ENCODE assay signal across 8 cellular contexts in the genomic region with DNA sequence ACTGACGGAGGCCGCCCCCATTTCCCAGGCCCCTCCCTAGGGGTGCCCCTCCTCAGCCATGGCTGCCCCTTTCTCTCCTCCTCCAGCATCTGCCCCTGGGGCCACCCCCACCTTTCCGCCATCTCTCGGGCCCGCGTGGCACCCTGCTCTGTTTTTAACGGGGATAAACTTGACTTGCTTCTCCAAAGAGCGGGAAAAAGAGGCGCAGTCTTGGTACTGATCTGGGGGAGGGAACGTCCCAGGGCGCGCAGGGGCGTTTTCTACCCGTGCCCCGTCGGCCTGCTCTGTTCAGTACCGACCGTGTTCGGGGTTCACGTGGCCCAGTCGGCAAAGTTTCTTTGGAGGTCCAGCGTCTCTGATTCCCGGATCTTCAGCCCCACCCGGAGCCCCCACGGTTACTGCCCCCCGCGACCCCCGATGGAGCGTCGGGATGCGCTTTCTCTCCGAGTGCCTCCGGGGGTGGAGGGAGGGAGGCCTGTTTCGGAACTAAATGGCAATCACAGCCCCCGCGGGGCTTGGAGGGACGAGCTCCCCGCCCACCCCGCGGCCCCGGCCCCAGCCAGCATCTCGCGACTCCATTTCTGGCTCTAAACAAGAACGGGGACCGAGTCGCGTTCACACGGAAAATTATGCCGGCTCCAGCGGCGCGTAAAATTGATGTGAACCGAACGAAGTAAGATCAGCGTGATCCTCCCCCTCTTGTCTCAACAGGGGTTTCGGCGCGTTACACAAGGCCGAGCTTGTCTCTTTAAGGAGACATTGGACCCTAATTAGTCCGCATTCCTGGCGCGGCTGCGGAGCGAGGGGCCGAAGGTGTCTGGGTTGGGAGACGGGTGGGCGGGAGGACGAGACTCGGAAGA. TPM values are rescaled to one million over a fixed set of nuclear protein-coding genes. Genes with fewer than 3 reads are reported as not detected.
DNase-seq lines count a peak whose midpoint lies in the region; ATAC-seq and TF ChIP-seq lines count a peak whose summit lies in the region.

No MANE protein-coding gene starts in this region.

- peaks cover 0 to 4% (median 0%) of the 10 kb centered on the region in 11 donors for H3K9me3 Mint-ChIP-seq in naive thymus-derived CD4-positive, alpha-beta T cell

- TF ChIP-seq CTCF in esophagus squamous epithelium (IDR thresholded peaks at IDR 0.05) (no peak), tibial nerve (IDR thresholded peaks at IDR 0.05) (no peak)

- in situ Hi-C loops in G401 (cut with HindIII; ENCODE audit: low sequenced_read_pairs) = no loop called here

- peaks cover 17 to 32% (median 25%) of the 10 kb centered on the region in 7 donors for H3K4me1 Mint-ChIP-seq in naive thymus-derived CD4-positive, alpha-beta T cell

- peak overlapping the region; percentile 63 to 91 (median 88) for H3K27ac ChIP-seq in esophagus squamous epithelium
- peak overlapping the region; percentile 66 for H3K27ac ChIP-seq in naive thymus-derived CD4-positive, alpha-beta T cell (ENCODE audit: low read depth, low read length)
- H3K27ac ChIP-seq in tibial nerve = peak overlapping the region; percentile 69 to 84 (median 77)

- ATAC-seq in naive thymus-derived CD4-positive, alpha-beta T cell = no peak
- no peak for ATAC-seq in HG03039 (IDR thresholded peaks at IDR 0.05; ENCODE audit: unreplicated experiment)

- peaks cover 0 to 7% (median 0%) of the 10 kb centered on the region in 5 donors for H3K36me3 Mint-ChIP-seq in naive thymus-derived CD4-positive, alpha-beta T cell

- H3K9me3 ChIP-seq in esophagus squamous epithelium = peaks cover 0 to 8% (median 0%) of the 10 kb centered on the region in 3 donors
- H3K9me3 ChIP-seq in naive thymus-derived CD4-positive, alpha-beta T cell (ENCODE audit: control insufficient read depth in 2 of 3, low read length in 3 of 3) = no peaks in the 10 kb centered on the region
- H3K9me3 ChIP-seq in tibial nerve = no peaks in the 10 kb centered on the region

- TF ChIP-seq EP300 in tibial nerve (IDR thresholded peaks at IDR 0.05) = no peak

- DNase-seq in G401 (ENCODE audit: low spot score) (peak; percentile 39), M059J (ENCODE audit: low read depth) (peak; percentile 81), activated T-cell treated with anti-CD3 and anti-CD28 coated beads for 1 hour (ENCODE audit: low read depth) (peak; percentile 14), esophagus squamous epithelium (lab: John Stamatoyannopoulos, UW) (peak; percentile 69), tibial nerve (ENCODE audit: low spot score in 2 of 2) (peak in 1 of 2 donors; percentile 35), epidermal melanocyte (ENCODE audit: insufficient read length, low spot score) (no peak)
- DNase-seq in naive thymus-derived CD4-positive, alpha-beta T cell = peak in 7 of 9 donors; percentile 18 to 52 (median 34)

- H3K27me3 Mint-ChIP-seq in naive thymus-derived CD4-positive, alpha-beta T cell = peaks cover 0 to 42% (median 11%) of the 10 kb centered on the region in 5 donors

- WGBS in esophagus squamous epithelium, 2 donors = 0% methylated on average over 5 to 18 of the region's 69 CpGs
- 1% methylated on average over 49 to 54 of the region's 69 CpGs for WGBS in tibial nerve, 2 donors

- H3K36me3 ChIP-seq in esophagus squamous epithelium = no peaks in the 10 kb centered on the region
- peaks cover 0 to 9% (median 0%) of the 10 kb centered on the region in 3 experiments for H3K36me3 ChIP-seq in naive thymus-derived CD4-positive, alpha-beta T cell (ENCODE audit: control insufficient read depth in 2 of 3, insufficient read depth in 3 of 3, low read length in 3 of 3)
- no peaks in the 10 kb centered on the region for H3K36me3 ChIP-seq in tibial nerve

- H3K4me3 Mint-ChIP-seq in naive thymus-derived CD4-positive, alpha-beta T cell = peak overlapping the region in 2 of 10 donors; percentile 76 to 86

- H3K4me1 ChIP-seq in esophagus squamous epithelium (peaks cover 3 to 31% (median 6%) of the 10 kb centered on the region in 3 donors), tibial nerve (peaks cover 0 to 27% (median 0%) of the 10 kb centered on the region in 4 donors)
- H3K4me1 ChIP-seq in naive thymus-derived CD4-positive, alpha-beta T cell (ENCODE audit: control insufficient read depth in 2 of 2, insufficient read depth in 2 of 2, low read length in 2 of 2) = peaks cover 13 to 17% of the 10 kb centered on the region in 2 donors

- H3K4me3 ChIP-seq in esophagus squamous epithelium = peak overlapping the region; percentile 64 to 84 (median 76)
- peak overlapping the region; percentile 95 for H3K4me3 ChIP-seq in naive thymus-derived CD4-positive, alpha-beta T cell (ENCODE audit: low read length)
- H3K4me3 ChIP-seq in tibial nerve = peak overlapping the region; percentile 68 to 81 (median 74)

- POLR2A ChIA-PET in naive thymus-derived CD4-positive, alpha-beta T cell (lab: Charles Lee) = interaction anchor here (0.6 to 2.1 kb wide), 22 partner anchors 8 to 160 kb away, joined by 3 to 45 read pairs (median 4); no protein-coding TSS in a partner anchor

- H3K27ac Mint-ChIP-seq in naive thymus-derived CD4-positive, alpha-beta T cell = peak overlapping the region in 5 of 9 donors; percentile 10 to 79 (median 36)

- TF ChIP-seq POLR2A in esophagus squamous epithelium (IDR thresholded peaks at IDR 0.05) = no peak
- peak in 1 of 2 donors; percentile 4 for TF ChIP-seq POLR2A in tibial nerve (IDR thresholded peaks at IDR 0.05)

- intact Hi-C loops in esophagus squamous epithelium (cut with DNase I) = no loop called here
- intact Hi-C loops in naive thymus-derived CD4-positive, alpha-beta T cell (cut with micrococcal nuclease) = loop anchor here (1.0 to 10.0 kb wide), 17 partner anchors 12 to 1538 kb away; a partner anchor contains a TSS

- CTCF ChIA-PET in naive thymus-derived CD4-positive, alpha-beta T cell (lab: Charles Lee) = interaction anchor here (0.9 to 1.4 kb wide), 3 partner anchors 9 to 99 kb away, joined by 3 read pairs; no protein-coding TSS in a partner anchor

- H3K27me3 ChIP-seq in esophagus squamous epithelium = peaks cover 0 to 4% (median 0%) of the 10 kb centered on the region in 4 donors
- H3K27me3 ChIP-seq in naive thymus-derived CD4-positive, alpha-beta T cell (ENCODE audit: control insufficient read depth in 2 of 2, insufficient read depth in 2 of 2, low read length in 2 of 2) = no peaks in the 10 kb centered on the region
- H3K27me3 ChIP-seq in tibial nerve = no peaks in the 10 kb centered on the region

RNA-seq across cellular contexts. Expression of a gene that starts 1.1 kb away (rescaled TPM):
- 65.7 and 78.6 TPM in 2 replicates for total RNA-seq in G401 (2014; rRNA removed; shearing (Covaris generic))
- 205 and 307 TPM in 2 replicates for total RNA-seq in M059J (2014; rRNA removed; shearing (Covaris generic))
- total RNA-seq in esophagus squamous epithelium = 10 to 100 TPM; 30.1 to 52.5 (median 38.1) TPM
- 100 to 1,000 TPM in 4 of 5 experiments, 10 to 100 TPM in 1; 21.0 to 196 (median 106) TPM for total RNA-seq in naive thymus-derived CD4-positive, alpha-beta T cell
- polyA plus RNA-seq in naive thymus-derived CD4-positive, alpha-beta T cell = 10 to 100 TPM; 28.1 to 29.7 TPM
- total RNA-seq in tibial nerve = 10 to 100 TPM; 28.0 to 34.3 (median 29.8) TPM
